ENCODE assay signal across 1 cellular context in genomic region chr11:267491-267994, GRCh38.
TF ChIP-seq lines count a peak whose summit lies in the region.

No MANE protein-coding gene starts in this region.

TF ChIP-seq in HepG2, 621 proteins besides CTCF, POLR2A, EP300 and RAD21:
- TF ChIP-seq BHLHE40 (IDR thresholded peaks at IDR 0.05; ENCODE audit: low read length) = no peak
- TF ChIP-seq ZNF652 (CRISPR knock-in tag; IDR thresholded peaks at IDR 0.05; ENCODE audit: borderline replicate concordance, low read depth) = no peak
- no peak for TF ChIP-seq ZMYM3 (CRISPR knock-in tag; IDR thresholded peaks at IDR 0.05)
- TF ChIP-seq, protein P1, sequence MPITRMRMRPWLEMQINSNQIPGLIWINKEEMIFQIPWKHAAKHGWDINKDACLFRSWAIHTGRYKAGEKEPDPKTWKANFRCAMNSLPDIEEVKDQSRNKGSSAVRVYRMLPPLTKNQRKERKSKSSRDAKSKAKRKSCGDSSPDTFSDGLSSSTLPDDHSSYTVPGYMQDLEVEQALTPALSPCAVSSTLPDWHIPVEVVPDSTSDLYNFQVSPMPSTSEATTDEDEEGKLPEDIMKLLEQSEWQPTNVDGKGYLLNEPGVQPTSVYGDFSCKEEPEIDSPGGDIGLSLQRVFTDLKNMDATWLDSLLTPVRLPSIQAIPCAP (CRISPR knock-in tag; IDR thresholded peaks at IDR 0.05; ENCODE audit: low read depth) = no peak
- TF ChIP-seq HNRNPK (IDR thresholded peaks at IDR 0.05; ENCODE audit: low read depth, low read length, poor library complexity, severe bottlenecking) = peak; percentile 36
- TF ChIP-seq SMYD3 (CRISPR knock-in tag; IDR thresholded peaks at IDR 0.05) = no peak
- TF ChIP-seq ZNF691 (CRISPR knock-in tag; IDR thresholded peaks at IDR 0.05; ENCODE audit: borderline replicate concordance, low read depth) = no peak
- TF ChIP-seq ZNF770 (CRISPR knock-in tag; IDR thresholded peaks at IDR 0.05) = no peak
- TF ChIP-seq RFXANK (CRISPR knock-in tag; IDR thresholded peaks at IDR 0.05) = no peak
- TF ChIP-seq UBTF (CRISPR knock-in tag; IDR thresholded peaks at IDR 0.05) = 0 out of 2 replicates have a peak, but pooled peaks have one; percentile 6
- TF ChIP-seq CBX5 (CRISPR knock-in tag; IDR thresholded peaks at IDR 0.05; ENCODE audit: borderline replicate concordance) = no peak
- no peak for TF ChIP-seq POLR2AphosphoS2 (IDR thresholded peaks at IDR 0.05; ENCODE audit: low read depth, low read length)
- no peak for TF ChIP-seq GLMP (CRISPR knock-in tag; IDR thresholded peaks at IDR 0.05; ENCODE audit: borderline replicate concordance)
- TF ChIP-seq PCBP1 (IDR thresholded peaks at IDR 0.05; ENCODE audit: borderline replicate concordance, low read depth, low read length) = 0 out of 2 replicates have a peak, but pooled peaks have one; percentile 68
- TF ChIP-seq ZNF44 (CRISPR knock-in tag; IDR thresholded peaks at IDR 0.05) = no peak
- no peak for TF ChIP-seq SCMH1 (CRISPR knock-in tag; IDR thresholded peaks at IDR 0.05; ENCODE audit: borderline replicate concordance)
- no peak for TF ChIP-seq ZNF484 (CRISPR knock-in tag; IDR thresholded peaks at IDR 0.05; ENCODE audit: borderline replicate concordance, low read depth)
- no peak for TF ChIP-seq ZNF607 (CRISPR knock-in tag; IDR thresholded peaks at IDR 0.05; ENCODE audit: borderline replicate concordance)
